ENCODE assay signal across 8 cellular contexts in the genomic region with DNA sequence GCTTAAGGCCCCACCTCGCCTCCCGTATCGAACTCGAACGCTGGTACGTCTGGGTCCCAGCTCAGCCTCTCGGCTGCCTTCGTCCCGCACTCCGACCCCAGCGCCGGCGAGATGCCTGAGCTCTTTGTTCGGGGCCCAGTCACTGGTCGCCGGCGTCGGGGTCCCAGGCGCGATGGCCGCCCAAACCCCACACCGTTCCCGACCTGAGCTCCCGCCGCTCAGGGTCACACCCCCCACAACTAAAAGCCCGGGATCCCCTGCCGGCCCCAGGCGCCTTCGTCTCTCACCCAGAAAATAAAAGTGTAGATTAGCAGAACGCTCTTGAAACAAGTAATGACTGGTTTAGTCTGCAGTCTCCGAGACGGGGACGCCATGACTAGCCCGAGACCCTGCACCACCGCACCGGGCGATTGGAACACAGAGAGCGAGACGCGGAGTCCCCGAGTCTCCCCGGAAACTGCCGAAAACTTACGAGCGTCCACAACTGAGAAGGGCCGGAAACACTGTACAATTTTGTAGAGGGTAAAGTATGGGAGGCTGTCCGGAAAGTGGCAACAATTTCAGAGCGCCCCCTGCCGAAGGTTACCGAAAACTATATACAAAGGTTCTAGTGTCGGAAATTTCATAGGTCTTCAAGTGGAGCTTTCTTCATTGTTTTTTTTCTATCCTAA. TPM values are rescaled to one million over a fixed set of nuclear protein-coding genes. Genes with fewer than 3 reads are reported as not detected.
DNase-seq lines count a peak whose midpoint lies in the region; FAIRE-seq and TF ChIP-seq lines count a peak whose summit lies in the region.

A gene with protein sequence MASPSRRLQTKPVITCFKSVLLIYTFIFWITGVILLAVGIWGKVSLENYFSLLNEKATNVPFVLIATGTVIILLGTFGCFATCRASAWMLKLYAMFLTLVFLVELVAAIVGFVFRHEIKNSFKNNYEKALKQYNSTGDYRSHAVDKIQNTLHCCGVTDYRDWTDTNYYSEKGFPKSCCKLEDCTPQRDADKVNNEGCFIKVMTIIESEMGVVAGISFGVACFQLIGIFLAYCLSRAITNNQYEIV (minus strand): TSS at position 486 of the 671 bp plus-strand sequence. CDS start 112 bp downstream, at position 374.

- peak; percentile 70 for DNase-seq in DMS79 treated with DMSO at 0.1 percent for 48 hours (lab: John Stamatoyannopoulos, UW)
- peak; percentile 56 for DNase-seq in H54 (ENCODE audit: insufficient read length, low spot score)
- peak; percentile 81 for DNase-seq in NCI-H1105 (lab: John Stamatoyannopoulos, UW)
- DNase-seq in WERI-Rb-1: peak; percentile 86
- DNase-seq in mammary epithelial cell: peak; percentile 75
- peak; percentile 85 for DNase-seq in iPS-NIHi11 (ENCODE audit: low spot score)
- DNase-seq in A172 (ENCODE audit: low spot score): no peak

- no peak for TF ChIP-seq POLR2A in H54 (IDR thresholded peaks at IDR 0.05; ENCODE audit: low read depth, low read length)

- peak; percentile 75 for FAIRE-seq in H54 (lab: Jason Lieb, UNC)

- H3K4me3 ChIP-seq in WERI-Rb-1 (ENCODE audit: low read depth, low read length) (peak within 1 kb of the TSS; percentile 58), mammary epithelial cell (replicated peaks in 1 of 3; ENCODE audit: insufficient read depth in 1 of 3, low read depth in 2 of 3, low read length in 3 of 3) (peak within 1 kb of the TSS; percentile 66 to 69 (median 67)), skeletal muscle tissue (ENCODE audit: low read length in 3 of 3) (peak within 1 kb of the TSS; percentile 66 to 76 (median 76))

- H3K79me2 ChIP-seq in mammary epithelial cell (ENCODE audit: insufficient read depth, low read length): no peaks in the 10 kb centered on the region

- H2AFZ ChIP-seq in mammary epithelial cell (ENCODE audit: low read depth, low read length): peak within 1 kb of the TSS; percentile 95

- 22% methylated on average over 18 of the region's 51 CpGs for WGBS in mammary epithelial cell (ENCODE audit: low coverage, missing lambda C conversion rate)

- dilution Hi-C loops in mammary epithelial cell (cut with HindIII; ENCODE audit: low sequenced_read_pairs): no loop called here

- no TSS peak for BruUV-seq in mammary epithelial cell (replicated peaks; lab: Mats Ljungman, UMichigan)

- H3K27me3 ChIP-seq in WERI-Rb-1 (ENCODE audit: insufficient read depth, low read depth, severe bottlenecking) (peaks cover 6% of the 10 kb centered on the region), mammary epithelial cell (ENCODE audit: insufficient read depth, low read length) (no peaks in the 10 kb centered on the region), skeletal muscle tissue (ENCODE audit: control insufficient read depth in 3 of 3, insufficient read depth in 3 of 3, low read length in 3 of 3) (no peaks in the 10 kb centered on the region)

- TF ChIP-seq CTCF in WERI-Rb-1 (IDR thresholded peaks at IDR 0.05; ENCODE audit: low read depth, low read length) (peak; percentile 44), mammary epithelial cell (conservative IDR thresholded peaks at IDR 0.05 in 1 of 2, IDR thresholded peaks at IDR 0.05 in 1 of 2; ENCODE audit: extremely low read depth in 1 of 2, insufficient read depth in 1 of 2, low read depth in 1 of 2, low read length in 2 of 2) (peak; percentile 26 to 53)

- H3K4me1 ChIP-seq in mammary epithelial cell (ENCODE audit: insufficient read depth, low read length): no peaks in the 10 kb centered on the region
- H3K4me1 ChIP-seq in skeletal muscle tissue (ENCODE audit: control insufficient read depth in 3 of 3, insufficient read depth in 3 of 3, low read length in 3 of 3): peaks cover 0 to 3% (median 0%) of the 10 kb centered on the region in 3 donors

- CTCF ChIA-PET in mammary epithelial cell (lab: Charles Lee; ENCODE audit: low non-redundant PET): interaction anchor here (0.6 to 1.1 kb wide), 3 partner anchors 22 to 210 kb away, joined by 4 to 6 read pairs (median 6); no protein-coding TSS in a partner anchor

- in situ Hi-C loops in mammary epithelial cell (cut with MboI; ENCODE audit: low sequenced_read_pairs in 2 of 2): no loop called here

- H3K27ac ChIP-seq in WERI-Rb-1 (peak within 1 kb of the TSS; percentile 76), mammary epithelial cell (ENCODE audit: insufficient read depth, low read depth, low read length) (peak within 1 kb of the TSS; percentile 61), skeletal muscle tissue (ENCODE audit: low read depth, low read length) (no peak within 1 kb of the TSS)

- H3K36me3 ChIP-seq in WERI-Rb-1: peaks cover 3% of the 10 kb centered on the region
- no peaks in the 10 kb centered on the region for H3K36me3 ChIP-seq in mammary epithelial cell (ENCODE audit: insufficient read depth, low read length)
- peaks cover 0 to 3% (median 0%) of the 10 kb centered on the region in 3 donors for H3K36me3 ChIP-seq in skeletal muscle tissue (ENCODE audit: control insufficient read depth in 3 of 3, insufficient read depth in 3 of 3, low read length in 3 of 3)

- intact Hi-C loops in mammary epithelial cell (cut with micrococcal nuclease): loop anchor here (1.0 to 10.0 kb wide), 2 partner anchors 124 to 552 kb away; no protein-coding TSS in a partner anchor

- H4K20me1 ChIP-seq in mammary epithelial cell (ENCODE audit: insufficient read depth, low read length): no peaks in the 10 kb centered on the region

- no peaks in the 10 kb centered on the region for H3K9me3 ChIP-seq in WERI-Rb-1 (ENCODE audit: severe bottlenecking)
- H3K9me3 ChIP-seq in mammary epithelial cell (replicated peaks; ENCODE audit: insufficient read depth, low read length): no peaks in the 10 kb centered on the region
- H3K9me3 ChIP-seq in skeletal muscle tissue (ENCODE audit: control insufficient read depth in 3 of 3, low read length in 3 of 3): no peaks in the 10 kb centered on the region

- H3K9ac ChIP-seq in mammary epithelial cell (ENCODE audit: insufficient read depth, low read length): peak within 1 kb of the TSS; percentile 75
- H3K9ac ChIP-seq in skeletal muscle tissue (ENCODE audit: low read depth in 1 of 3, low read length in 3 of 3): peak within 1 kb of the TSS; percentile 70 to 79 (median 72)

- H3K4me2 ChIP-seq in mammary epithelial cell (ENCODE audit: insufficient read depth, low read depth, low read length): peak within 1 kb of the TSS; percentile 78

RNA-seq across cellular contexts. Expression of the gene that starts here (rescaled TPM):
- total RNA-seq in mammary epithelial cell: 10 to 100 TPM; 15.6 to 27.3 TPM
- 15.9 TPM for polyA plus RNA-seq in mammary epithelial cell
- polyA minus RNA-seq in mammary epithelial cell: 14.9 TPM
- total RNA-seq in skeletal muscle tissue: 36.0 TPM
- total RNA-seq in A172 (2014; rRNA removed; shearing (Covaris generic)): 0.48 TPM in 1 of 2 replicates, not detected in the other

Comparison
In these comparisons a context has a peak if more than half of its experiments do, and no peak if none do; other contexts are left out.
1. RNA of the gene that starts here (total RNA-seq): 36.0 TPM in skeletal muscle tissue (single experiment) and 15.6 to 27.3 TPM in mammary epithelial cell; 0.48 TPM in A172; every median in the first group is over 10 times any median in the second.
2. Peak in every context shown above with its lines, with median percentiles within 50 percentile points of each other: H3K4me3 ChIP-seq.